Comparison of ENCODE assay signal across 29 cellular contexts in the genomic region with DNA sequence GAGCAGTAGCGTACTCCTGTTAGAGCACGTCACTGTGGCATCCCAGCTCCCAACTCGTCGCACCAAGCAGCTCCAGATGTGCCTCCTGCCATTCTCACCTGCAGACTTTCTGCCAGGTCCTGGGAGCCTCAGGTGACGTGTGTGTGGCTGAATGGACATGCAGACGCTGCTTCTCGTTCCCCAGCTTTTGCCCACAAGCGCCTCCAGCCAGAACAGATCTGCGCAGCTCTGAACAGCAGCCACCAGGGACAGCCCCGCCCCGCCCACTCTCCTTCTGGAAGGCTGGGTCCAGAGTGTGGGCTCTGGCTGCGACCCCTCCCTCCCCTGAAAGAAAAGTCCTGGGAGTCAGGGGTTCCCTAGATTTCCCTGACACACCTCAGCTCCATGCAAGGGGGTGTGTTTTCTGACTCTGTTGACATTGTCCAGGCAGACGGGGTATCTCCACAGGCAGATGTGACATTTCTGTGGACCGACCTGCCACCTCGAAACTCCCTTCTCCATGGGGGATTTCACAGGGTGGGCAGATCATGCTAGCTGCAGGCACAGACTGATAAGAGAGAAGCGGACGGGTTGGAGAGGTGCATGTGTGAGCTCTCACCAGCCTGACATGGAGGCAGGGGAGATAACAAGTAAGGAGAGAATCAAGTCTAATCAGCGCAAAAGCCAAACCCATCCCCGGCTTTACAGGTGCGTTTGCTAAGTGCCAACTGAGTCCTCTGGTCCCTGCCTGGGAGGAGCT. TPM values are rescaled to one million over a fixed set of nuclear protein-coding genes. Genes with fewer than 3 reads are reported as not detected.
"Had no signal": no experiment of that assay in that cellular context is flagged by ENCODE, and none has a peak within 500 bp of the region (broad histone marks: within the 10 kb centered on the region; RNA-seq: fewer than 3 reads in every experiment).

No MANE protein-coding gene starts in this region.

- H3K36me3 Mint-ChIP-seq: activated naive CD8-positive, alpha-beta T cell treated with anti-CD3 and anti-CD28 coated beads, Interleukin-2, amount 10 ng/mL, durations not matched to agents 7 days and 5 days; brain had no signal

- H3K9me3 Mint-ChIP-seq: activated naive CD4-positive, alpha-beta T cell treated with anti-CD3 and anti-CD28 coated beads for 36 hours; activated naive CD8-positive, alpha-beta T cell treated with anti-CD3 and anti-CD28 coated beads, Interleukin-2, amount 10 ng/mL, durations not matched to agents 7 days and 5 days; activated T-cell treated with anti-CD3 and anti-CD28 coated beads, Interleukin-2, amount 50 U/mL, for 72 hours; brain; endodermal cell; nephron had no signal

- FAIRE-seq: urothelium cell line had no signal

- H3K4me1 ChIP-seq: ascending aorta, foreskin keratinocyte had no signal

- H3K4me3 Mint-ChIP-seq: activated naive CD4-positive, alpha-beta T cell treated with anti-CD3 and anti-CD28 coated beads for 36 hours; activated naive CD8-positive, alpha-beta T cell treated with anti-CD3 and anti-CD28 coated beads, Interleukin-2, amount 10 ng/mL, durations not matched to agents 7 days and 5 days; activated T-cell treated with anti-CD3 and anti-CD28 coated beads, Interleukin-2, amount 50 U/mL, for 72 hours; brain; endodermal cell; nephron; T-helper 17 cell had no signal

- DNase-seq: activated CD4-positive, alpha-beta T cell treated with anti-CD3 and anti-CD28 coated beads for 1 hour; activated CD4-positive, alpha-beta T cell treated with anti-CD3 and anti-CD28 coated beads, Interleukin-2, amount 50 U/mL, for 4 hours; activated effector memory CD4-positive, alpha-beta T cell treated with Interleukin-2 at 50 U/mL for 16 hours; activated naive CD4-positive, alpha-beta T cell treated with anti-CD3 and anti-CD28 coated beads for 36 hours; activated naive CD8-positive, alpha-beta T cell treated with anti-CD3 and anti-CD28 coated beads, Interleukin-2, amount 10 ng/mL, durations not matched to agents 7 days and 5 days; activated T-cell treated with anti-CD3 and anti-CD28 coated beads for 4 hours; activated T-cell treated with anti-CD3 and anti-CD28 coated beads, Interleukin-2, amount 50 U/mL, for 72 hours; cerebellar nuclear complex; endodermal cell; foreskin keratinocyte; heart right ventricle; kidney glomerular epithelial cell; stimulated activated CD4-positive, alpha-beta T cell treated with anti-CD3 and anti-CD28 coated beads, Interleukin-12 subunit alpha, Interleukin-12 subunit beta, amount 100 ng/mL, for 4 hours; stimulated activated CD4-positive, alpha-beta T cell treated with anti-CD3 and anti-CD28 coated beads, Interleukin-4, amount 100 ng/mL, for 1 hour; stimulated activated naive CD8-positive, alpha-beta T cell treated with anti-CD3 and anti-CD28 coated beads, Interleukin-15, Interleukin-2, amounts not matched to agents 100 U/mL and 50 U/mL, for 24 hours; T-helper 17 cell; T1000; testis; transverse colon had no signal

- ATAC-seq: activated T-cell treated with anti-CD3 and anti-CD28 coated beads, Interleukin-2, amount 50 U/mL, for 72 hours; foreskin keratinocyte; heart right ventricle; left lobe of liver; sciatic nerve; stimulated activated naive CD8-positive, alpha-beta T cell treated with anti-CD3 and anti-CD28 coated beads, Interleukin-15, Interleukin-2, amounts not matched to agents 100 U/mL and 50 U/mL, for 24 hours; T-helper 17 cell had no signal

- H3K27ac Mint-ChIP-seq: activated naive CD4-positive, alpha-beta T cell treated with anti-CD3 and anti-CD28 coated beads for 36 hours; activated naive CD8-positive, alpha-beta T cell treated with anti-CD3 and anti-CD28 coated beads, Interleukin-2, amount 10 ng/mL, durations not matched to agents 7 days and 5 days; activated T-cell treated with anti-CD3 and anti-CD28 coated beads, Interleukin-2, amount 50 U/mL, for 72 hours; brain; endodermal cell; T-helper 17 cell had no signal

- H3K9me3 ChIP-seq: ascending aorta, esophagus muscularis mucosa, heart right ventricle, testis, transverse colon had no signal

- H3K36me3 ChIP-seq: ascending aorta, cardiac muscle cell, transverse colon had no signal

- H3K4me3 ChIP-seq: ascending aorta, cardiac muscle cell, coronary artery, esophagus muscularis mucosa, heart right ventricle, skin epidermis, testis, transverse colon had no signal

- H3K27me3 ChIP-seq: ascending aorta, cardiac muscle cell, esophagus muscularis mucosa, heart right ventricle, testis, transverse colon had no signal

- H3K27ac ChIP-seq: ascending aorta, cardiac muscle cell, esophagus muscularis mucosa, foreskin keratinocyte, skin epidermis, testis, transverse colon had no signal

RNA-seq across cellular contexts. Expression of gene SLCO2B1, which starts 19.7 kb away (rescaled TPM):
- total RNA-seq: activated naive CD4-positive, alpha-beta T cell treated with anti-CD3 and anti-CD28 coated beads for 36 hours; activated T-cell treated with anti-CD3 and anti-CD28 coated beads, Interleukin-2, amount 50 U/mL, for 72 hours; cardiac muscle cell; foreskin keratinocyte; T-helper 17 cell had no signal
- polyA plus RNA-seq: foreskin keratinocyte had no signal
